9 cellular contexts compared by ENCODE assay signal in the genomic region with DNA sequence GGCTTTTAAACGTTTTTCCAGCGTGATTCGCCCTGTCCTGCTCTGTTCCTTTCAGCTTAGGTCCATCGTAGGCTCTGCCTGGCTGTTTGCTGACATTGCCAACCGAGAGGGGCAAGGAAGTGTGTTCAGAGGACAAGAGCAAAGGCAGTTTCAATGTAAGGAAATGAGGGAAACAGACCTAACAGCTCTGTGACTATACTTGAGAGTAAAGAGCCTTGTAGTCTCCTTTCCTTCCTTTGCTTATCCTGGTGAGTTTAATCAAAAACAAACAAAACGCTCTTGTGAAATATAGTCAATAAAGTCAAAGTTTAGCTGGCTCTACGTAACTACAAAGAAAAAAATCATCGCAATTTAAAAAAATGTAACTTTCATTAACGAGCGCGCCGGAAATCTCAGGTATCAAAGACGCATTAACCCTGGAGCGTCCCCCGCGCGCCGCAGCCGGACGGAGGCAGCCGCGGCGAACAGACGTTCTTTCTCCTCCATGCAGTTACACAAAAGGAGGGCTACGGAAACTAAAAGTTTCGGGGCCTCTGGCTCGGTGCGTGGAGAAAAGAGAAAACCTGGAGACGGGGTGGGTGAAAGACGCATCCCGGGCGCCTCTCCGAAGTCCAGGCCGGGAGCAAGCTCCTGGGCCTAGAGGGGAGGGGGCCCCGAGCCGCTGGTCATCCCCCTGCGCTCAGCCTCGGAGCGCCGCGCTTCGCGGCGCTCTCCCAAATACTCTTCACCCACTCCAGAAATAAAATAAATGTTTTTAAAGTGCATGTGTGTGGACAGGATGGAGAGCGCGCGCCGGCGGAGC.
DNase-seq lines count a peak whose midpoint lies in the region; ATAC-seq, FAIRE-seq and TF ChIP-seq lines count a peak whose summit lies in the region.
"Had no signal": no experiment of that assay in that cellular context is flagged by ENCODE, and none has a peak within 500 bp of the region (broad histone marks: within the 10 kb centered on the region; RNA-seq: fewer than 3 reads in every experiment).

No MANE protein-coding gene starts in this region.

- H3K9me3 Mint-ChIP-seq in nephron: no peaks in the 10 kb centered on the region

- FAIRE-seq in RCC 7860 (lab: Jason Lieb, UNC): peak; percentile 7

- peak overlapping the region; percentile 100 for H3K27ac Mint-ChIP-seq in nephron
- H3K27ac Mint-ChIP-seq: activated naive CD4-positive, alpha-beta T cell treated with anti-CD3 and anti-CD28 coated beads, Interleukin-2, amount 50 U/mL, for 24 hours had no signal

- ATAC-seq in GM21723 (IDR thresholded peaks at IDR 0.05; ENCODE audit: unreplicated experiment): no peak
- ATAC-seq in GM21576 (IDR thresholded peaks at IDR 0.05; ENCODE audit: unreplicated experiment): no peak

- DNase-seq in activated CD4-positive, alpha-beta T cell treated with anti-CD3 and anti-CD28 coated beads for 48 hours: peak; percentile 6
- DNase-seq in activated CD4-positive, alpha-beta T cell treated with anti-CD3 and anti-CD28 coated beads, Interleukin-2, amount 50 U/mL, for 1 hour: no peak
- peak; percentile 30 for DNase-seq in RCC 7860 (ENCODE audit: low spot score)
- peak; percentile 81 for DNase-seq in fibroblast of gingiva (ENCODE audit: low read depth)
- DNase-seq in stimulated activated CD4-positive, alpha-beta T cell treated with anti-CD3 and anti-CD28 coated beads, Interleukin-2, amount 100 ng/mL, for 48 hours: no peak

- no peaks in the 10 kb centered on the region for H3K36me3 Mint-ChIP-seq in nephron (ENCODE audit: low read depth)
- H3K36me3 Mint-ChIP-seq: activated naive CD4-positive, alpha-beta T cell treated with anti-CD3 and anti-CD28 coated beads, Interleukin-2, amount 50 U/mL, for 24 hours had no signal

- H3K27me3 Mint-ChIP-seq in nephron (ENCODE audit: low read depth): no peaks in the 10 kb centered on the region

- peaks cover 23% of the 10 kb centered on the region for H3K4me1 Mint-ChIP-seq in nephron

- no peak for TF ChIP-seq CTCF in nephron (IDR thresholded peaks at IDR 0.05; ENCODE audit: unreplicated experiment in 3 of 3)

- peak overlapping the region; percentile 96 to 97 (median 96) for H3K4me3 Mint-ChIP-seq in nephron

Comparison
In these comparisons a context has a peak if more than half of its experiments do, and no peak if none do; other contexts are left out.
1. DNase-seq: peak in activated CD4-positive, alpha-beta T cell treated with anti-CD3 and anti-CD28 coated beads for 48 hours (single experiment), RCC 7860 (single experiment) and fibroblast of gingiva (single experiment); none in activated CD4-positive, alpha-beta T cell treated with anti-CD3 and anti-CD28 coated beads, Interleukin-2, amount 50 U/mL, for 1 hour (single experiment) and stimulated activated CD4-positive, alpha-beta T cell treated with anti-CD3 and anti-CD28 coated beads, Interleukin-2, amount 100 ng/mL, for 48 hours (0 of 2).